In the genomic region with DNA sequence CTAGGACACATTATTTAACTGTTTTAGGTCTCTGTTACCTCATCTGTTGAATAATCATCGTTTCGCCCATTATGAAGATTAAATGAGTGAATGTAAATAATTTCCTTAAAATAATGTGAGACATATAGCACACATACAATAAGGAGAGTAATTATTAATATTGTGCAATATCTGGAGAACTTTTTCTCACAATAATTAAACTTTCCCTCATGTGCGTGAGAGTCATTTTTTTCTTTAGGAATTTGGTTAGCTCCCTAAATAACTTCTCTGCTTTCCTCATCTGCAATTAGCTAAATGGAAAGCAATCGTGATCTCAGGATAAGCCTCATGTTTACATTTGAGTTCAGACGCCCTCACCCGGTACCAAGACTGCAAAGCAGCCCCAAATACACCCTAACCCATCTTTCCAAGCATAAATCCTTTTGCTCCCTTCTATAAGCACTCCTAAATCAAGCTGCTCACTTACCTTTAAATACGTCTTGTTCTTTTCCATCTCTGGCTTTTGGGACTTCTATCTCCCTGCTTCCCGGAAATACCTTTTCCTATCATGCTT, we compare ENCODE assay signal across 17 cellular contexts.
DNase-seq lines count a peak whose midpoint lies in the region; TF ChIP-seq lines count a peak whose summit lies in the region.
"Had no signal": no experiment of that assay in that cellular context is flagged by ENCODE, and none has a peak within 500 bp of the region (broad histone marks: within the 10 kb centered on the region; RNA-seq: fewer than 3 reads in every experiment).

No MANE protein-coding gene starts in this region.

- peak; percentile 3 for DNase-seq in Jurkat, Clone E6-1 (ENCODE audit: low read depth, low spot score)
- DNase-seq in SW480 (ENCODE audit: low spot score) (peak; percentile 6), hepatocyte (ENCODE audit: low spot score) (peak; percentile 8), Kasumi-1 (lab: John Stamatoyannopoulos, UW) (no peak), NCI-H226 (no peak), glutamatergic neuron (no peak), stomach (no peak)
- DNase-seq: activated CD4-positive, alpha-beta T cell treated with anti-CD3 and anti-CD28 coated beads for 1 hour; activated T-cell treated with anti-CD3 and anti-CD28 coated beads, Interleukin-2, amount 50 U/mL, for 24 hours; anterior cingulate cortex; GF-D8; hypothalamus; MG63; stimulated activated CD4-positive, alpha-beta T cell treated with anti-CD3 and anti-CD28 coated beads, Interleukin-4, amount 100 ng/mL, for 1 hour; stimulated activated naive CD8-positive, alpha-beta T cell treated with anti-CD3 and anti-CD28 coated beads, Interleukin-15, Interleukin-2, amounts not matched to agents 100 U/mL and 50 U/mL, for 24 hours had no signal

- no peaks in the 10 kb centered on the region for H3K36me3 ChIP-seq in hepatocyte (replicated peaks; ENCODE audit: insufficient read depth, low read depth)
- H3K36me3 ChIP-seq in stomach = no peaks in the 10 kb centered on the region
- H3K36me3 ChIP-seq: MG63, prostate gland had no signal

- H3K9me3 Mint-ChIP-seq in glutamatergic neuron (ENCODE audit: unreplicated experiment) = no peaks in the 10 kb centered on the region
- H3K9me3 Mint-ChIP-seq: activated T-cell treated with anti-CD3 and anti-CD28 coated beads, Interleukin-2, amount 50 U/mL, for 24 hours had no signal

- H3K9me3 ChIP-seq in hepatocyte (ENCODE audit: low read depth) (no peaks in the 10 kb centered on the region), stomach (no peaks in the 10 kb centered on the region)
- H3K9me3 ChIP-seq: MG63, prostate gland had no signal

- H3K36me3 Mint-ChIP-seq in glutamatergic neuron (ENCODE audit: unreplicated experiment) = no peaks in the 10 kb centered on the region

- H4K20me1 ChIP-seq in hepatocyte (ENCODE audit: insufficient read depth, poor library complexity, severe bottlenecking) = no peaks in the 10 kb centered on the region

- H3K4me2 ChIP-seq in hepatocyte = no peak overlapping the region

- no peaks in the 10 kb centered on the region for H3K79me2 ChIP-seq in hepatocyte

- no peak overlapping the region for H2AFZ ChIP-seq in hepatocyte

- 39% methylated on average over 8 of the region's 8 CpGs for WGBS in hepatocyte (ENCODE audit: low lambda C conversion rate, missing lambda C conversion rate)
- 41 to 52% (median 49%) methylated on average over 8 of the region's 8 CpGs for WGBS in stomach, 5 donors

- peaks cover 3% of the 10 kb centered on the region for H3K4me1 Mint-ChIP-seq in glutamatergic neuron (ENCODE audit: low read depth, unreplicated experiment)

- H3K4me1 ChIP-seq in hepatocyte (ENCODE audit: insufficient read depth) = no peaks in the 10 kb centered on the region
- H3K4me1 ChIP-seq in stomach = no peaks in the 10 kb centered on the region
- H3K4me1 ChIP-seq: prostate gland had no signal

- no peaks in the 10 kb centered on the region for H3K27me3 Mint-ChIP-seq in glutamatergic neuron (ENCODE audit: unreplicated experiment)

- TF ChIP-seq POLR2A in stomach (IDR thresholded peaks at IDR 0.05) = no peak

- no peak for TF ChIP-seq EP300 in stomach (IDR thresholded peaks at IDR 0.05)

- intact Hi-C loops in stomach (cut with DNase I; ENCODE audit: low total_unique reads) = no loop called here

- H3K27ac ChIP-seq in C4-2B (no peak overlapping the region), hepatocyte (no peak overlapping the region), stomach (no peak overlapping the region)
- H3K27ac ChIP-seq: prostate gland had no signal

- H3K27ac Mint-ChIP-seq in glutamatergic neuron (ENCODE audit: unreplicated experiment) = no peak overlapping the region
- H3K27ac Mint-ChIP-seq: activated T-cell treated with anti-CD3 and anti-CD28 coated beads, Interleukin-2, amount 50 U/mL, for 24 hours had no signal

- TF ChIP-seq CTCF in C4-2B (conservative IDR thresholded peaks at IDR 0.05) (peak; percentile 27), hepatocyte (IDR thresholded peaks at IDR 0.05; ENCODE audit: poor library complexity) (peak; percentile 38), glutamatergic neuron (IDR thresholded peaks at IDR 0.05; ENCODE audit: partially characterized antibody, unreplicated experiment) (no peak), stomach (IDR thresholded peaks at IDR 0.05) (no peak)

- no peaks in the 10 kb centered on the region for H3K9me2 ChIP-seq in hepatocyte (replicated peaks; ENCODE audit: insufficient read depth)

- H3K4me3 ChIP-seq in Jurkat, Clone E6-1 (ENCODE audit: low read length) = no peak overlapping the region
- H3K4me3 ChIP-seq in hepatocyte = no peak overlapping the region
- no peak overlapping the region for H3K4me3 ChIP-seq in stomach
- H3K4me3 ChIP-seq: MG63, prostate gland had no signal

- H3K27me3 ChIP-seq in hepatocyte = peaks cover 3% of the 10 kb centered on the region
- no peaks in the 10 kb centered on the region for H3K27me3 ChIP-seq in stomach

- no peak overlapping the region for H3K4me3 Mint-ChIP-seq in glutamatergic neuron (ENCODE audit: unreplicated experiment)
- H3K4me3 Mint-ChIP-seq: activated T-cell treated with anti-CD3 and anti-CD28 coated beads, Interleukin-2, amount 50 U/mL, for 24 hours had no signal

Comparison
In these comparisons a context has a peak if more than half of its experiments do, and no peak if none do; other contexts are left out.
1. CTCF ChIP-seq: peak in C4-2B (single experiment) and hepatocyte (single experiment); none in glutamatergic neuron (single experiment) and stomach (0 of 7).
2. DNase-seq: peak in Jurkat, Clone E6-1 (single experiment), SW480 (single experiment) and hepatocyte (single experiment); none in Kasumi-1 (0 of 2), NCI-H226 (single experiment), glutamatergic neuron (single experiment) and stomach (single experiment).